ENCODE assay signal across 19 cellular contexts in the genomic region with DNA sequence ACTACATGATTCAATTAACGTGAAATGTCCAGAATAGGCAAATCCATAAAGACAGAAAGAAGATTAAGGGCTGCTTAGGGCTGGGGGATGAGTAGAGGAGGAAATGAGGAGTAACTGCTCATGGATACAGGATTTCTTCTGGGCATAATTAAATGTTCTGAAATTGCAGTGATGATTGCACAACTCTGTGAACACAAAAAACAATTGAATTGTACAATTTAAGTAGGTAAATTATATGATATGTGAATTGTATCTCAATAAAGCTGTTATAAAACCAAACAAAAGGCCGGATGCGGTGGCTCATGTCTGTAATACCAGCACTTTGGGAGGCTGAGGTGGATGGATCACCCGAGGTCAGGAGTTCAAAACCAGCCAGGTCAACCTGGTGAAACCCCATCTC. TPM values are rescaled to one million over a fixed set of nuclear protein-coding genes. Genes with fewer than 3 reads are reported as not detected.
DNase-seq lines count a peak whose midpoint lies in the region; ATAC-seq, FAIRE-seq and TF ChIP-seq lines count a peak whose summit lies in the region.
"Had no signal": no experiment of that assay in that cellular context is flagged by ENCODE, and none has a peak within 500 bp of the region (broad histone marks: within the 10 kb centered on the region; RNA-seq: fewer than 3 reads in every experiment).

No MANE protein-coding gene starts in this region.

- H2AFZ ChIP-seq in astrocyte (ENCODE audit: low read depth, low read length), result no peak overlapping the region

- peaks cover 5% of the 10 kb centered on the region for H3K79me2 ChIP-seq in astrocyte (ENCODE audit: insufficient read depth, low read length)

- H3K4me3 Mint-ChIP-seq in astrocyte (ENCODE audit: unreplicated experiment), result no peak overlapping the region
- H3K4me3 Mint-ChIP-seq in mesothelial cell of epicardium, result no peak overlapping the region
- H3K4me3 Mint-ChIP-seq in natural killer cell, result no peak overlapping the region
- H3K4me3 Mint-ChIP-seq: CD4-positive, alpha-beta T cell had no signal

- H3K4me1 Mint-ChIP-seq in astrocyte (ENCODE audit: low read depth, unreplicated experiment) (peaks cover 13% of the 10 kb centered on the region), mesothelial cell of epicardium (peaks cover 37% of the 10 kb centered on the region), natural killer cell (peaks cover 9 to 40% of the 10 kb centered on the region in 2 donors)

- H3K9me3 Mint-ChIP-seq in astrocyte (ENCODE audit: unreplicated experiment) (peaks cover 1% of the 10 kb centered on the region), mesothelial cell of epicardium (no peaks in the 10 kb centered on the region), natural killer cell (no peaks in the 10 kb centered on the region)
- H3K9me3 Mint-ChIP-seq: CD4-positive, alpha-beta T cell had no signal

- peaks cover 0 to 23% (median 0%) of the 10 kb centered on the region in 11 experiments; a peak in 6 of 22 replicates for H4K20me1 ChIP-seq in BLaER1 treated with 17β-estradiol and CSF1 and Interleukin-3, amounts not matched to agents 10 nM and 100 nM
- H4K20me1 ChIP-seq in astrocyte (ENCODE audit: insufficient read depth, low read length), result peaks cover 30% of the 10 kb centered on the region

- peak; percentile 56 for DNase-seq in NCI-H82 (lab: John Stamatoyannopoulos, UW)
- DNase-seq in astrocyte (ENCODE audit: low read depth), result no peak
- DNase-seq in mesothelial cell of epicardium (ENCODE audit: low spot score in 2 of 2, unreplicated experiment in 2 of 2), result no peak
- DNase-seq in natural killer cell, result no peak
- no peak for DNase-seq in spleen
- DNase-seq: AML-193; Calu3; CD4-positive, alpha-beta T cell; GOT3; Kasumi-1; NCI-H1092 treated with DMSO at 0.1 percent for 48 hours; NCI-H1694 treated with DMSO at 0.1 percent for 48 hours; NCI-H226; NCI-H524 treated with DMSO at 0.1 percent for 48 hours; RPMI8226; SJCRH30; SW 1271 had no signal

- H3K4me1 ChIP-seq in BLaER1 treated with 17β-estradiol and CSF1 and Interleukin-3, amounts not matched to agents 10 nM and 100 nM, result peaks cover 24 to 43% (median 38%) of the 10 kb centered on the region in 10 experiments
- peaks cover 4% of the 10 kb centered on the region for H3K4me1 ChIP-seq in astrocyte (ENCODE audit: insufficient read depth, low read length)
- peaks cover 4 to 29% (median 14%) of the 10 kb centered on the region in 6 donors for H3K4me1 ChIP-seq in spleen
- H3K4me1 ChIP-seq: SJCRH30 had no signal

- H3K4me3 ChIP-seq in BLaER1 treated with 17β-estradiol and CSF1 and Interleukin-3, amounts not matched to agents 10 nM and 100 nM, result no peak overlapping the region
- H3K4me3 ChIP-seq in astrocyte (ENCODE audit: insufficient read depth, low read depth, low read length) (no peak overlapping the region), spleen (no peak overlapping the region)
- H3K4me3 ChIP-seq: SJCRH30 had no signal

- no peaks in the 10 kb centered on the region for H3K27me3 ChIP-seq in BLaER1 treated with 17β-estradiol and CSF1 and Interleukin-3, amounts not matched to agents 10 nM and 100 nM
- H3K27me3 ChIP-seq in astrocyte (ENCODE audit: insufficient read depth, low read length) (no peaks in the 10 kb centered on the region), spleen (replicated peaks in 1 of 7) (no peaks in the 10 kb centered on the region)
- H3K27me3 ChIP-seq: SJCRH30 had no signal

- FAIRE-seq in astrocyte (lab: Jason Lieb, UNC), result no peak

- WGBS in spleen, 5 donors, result 93 to 98% (median 95%) methylated on average over 4 of the region's 4 CpGs

- no peaks in the 10 kb centered on the region for H3K27me3 Mint-ChIP-seq in astrocyte (ENCODE audit: low read depth, unreplicated experiment)
- no peaks in the 10 kb centered on the region for H3K27me3 Mint-ChIP-seq in mesothelial cell of epicardium (ENCODE audit: low read depth)
- H3K27me3 Mint-ChIP-seq in natural killer cell (ENCODE audit: low read depth in 2 of 2), result no peaks in the 10 kb centered on the region
- H3K27me3 Mint-ChIP-seq: CD4-positive, alpha-beta T cell had no signal

- H3K36me3 Mint-ChIP-seq in astrocyte (ENCODE audit: low read depth, unreplicated experiment) (peaks cover 7% of the 10 kb centered on the region), mesothelial cell of epicardium (no peaks in the 10 kb centered on the region), natural killer cell (no peaks in the 10 kb centered on the region)

- TF ChIP-seq CTCF in astrocyte (IDR thresholded peaks at IDR 0.05; ENCODE audit: insufficient read depth, low read depth, low read length) (no peak), mesothelial cell of epicardium (IDR thresholded peaks at IDR 0.05; ENCODE audit: unreplicated experiment) (no peak), natural killer cell (IDR thresholded peaks at IDR 0.05) (no peak), spleen (IDR thresholded peaks at IDR 0.05 in 8 of 11, conservative IDR thresholded peaks at IDR 0.05 in 3 of 11) (no peak)

- H3K27ac ChIP-seq in BLaER1 treated with 17β-estradiol and CSF1 and Interleukin-3, amounts not matched to agents 10 nM and 100 nM, result no peak overlapping the region
- H3K27ac ChIP-seq in astrocyte (ENCODE audit: low read depth, low read length), result no peak overlapping the region
- no peak overlapping the region for H3K27ac ChIP-seq in spleen
- H3K27ac ChIP-seq: SJCRH30 had no signal

- peak overlapping the region in 7 of 11 experiments; percentile 24 to 60 (median 38); a peak in 11 of 22 replicates for H3K4me2 ChIP-seq in BLaER1 treated with 17β-estradiol and CSF1 and Interleukin-3, amounts not matched to agents 10 nM and 100 nM
- H3K4me2 ChIP-seq in astrocyte (ENCODE audit: low read length), result no peak overlapping the region

- peaks cover 5 to 45% (median 20%) of the 10 kb centered on the region in 11 experiments; a peak in 19 of 22 replicates for H3K36me3 ChIP-seq in BLaER1 treated with 17β-estradiol and CSF1 and Interleukin-3, amounts not matched to agents 10 nM and 100 nM
- H3K36me3 ChIP-seq in astrocyte (ENCODE audit: insufficient read depth, low read length) (no peaks in the 10 kb centered on the region), spleen (peaks cover 0 to 4% (median 0%) of the 10 kb centered on the region in 6 donors)

- ATAC-seq in GM19397 (IDR thresholded peaks at IDR 0.05; ENCODE audit: unreplicated experiment) (no peak), natural killer cell (no peak)

- H3K9me3 ChIP-seq in BLaER1 treated with 17β-estradiol and CSF1 and Interleukin-3, amounts not matched to agents 10 nM and 100 nM (replicated peaks in 1 of 11), result no peaks in the 10 kb centered on the region; a peak in 1 of 22 replicates
- H3K9me3 ChIP-seq in astrocyte (ENCODE audit: insufficient read depth, low read depth, low read length) (no peaks in the 10 kb centered on the region), spleen (no peaks in the 10 kb centered on the region)
- H3K9me3 ChIP-seq: SJCRH30 had no signal

- intact Hi-C loops in natural killer cell (cut with micrococcal nuclease) (no loop called here), spleen (cut with DNase I; ENCODE audit: low total_unique reads) (no loop called here)

- TF ChIP-seq POLR2A in spleen (IDR thresholded peaks at IDR 0.05), result no peak

- H3K27ac Mint-ChIP-seq in astrocyte (ENCODE audit: unreplicated experiment) (peak overlapping the region; percentile 7), mesothelial cell of epicardium (peak overlapping the region; percentile 67), natural killer cell (no peak overlapping the region)
- H3K27ac Mint-ChIP-seq: CD4-positive, alpha-beta T cell had no signal

- no peak overlapping the region for H3K9ac ChIP-seq in BLaER1 treated with 17β-estradiol and CSF1 and Interleukin-3, amounts not matched to agents 10 nM and 100 nM
- no peak overlapping the region for H3K9ac ChIP-seq in astrocyte (ENCODE audit: low read length)

RNA-seq across cellular contexts. Expression of gene RERE, which starts 52.2 kb away (rescaled TPM):
- total RNA-seq in astrocyte (118 and 124 TPM in 2 replicates), mesothelial cell of epicardium (177 to 187 TPM (median 187 TPM) in 3 replicates), natural killer cell (10 to 100 TPM; 67.7 to 76.0 (median 73.0) TPM), spleen (100 to 1,000 TPM in 6 of 7 donors, 10 to 100 TPM in 1; 86.8 to 149 (median 130) TPM)
- polyA plus RNA-seq in spleen, result 10 to 100 TPM; 10.3 to 28.4 (median 16.2) TPM

Comparison
In these comparisons a context has a peak if more than half of its experiments do, and no peak if none do; other contexts are left out.
1. H3K27ac Mint-ChIP-seq: peak in astrocyte (single experiment) and mesothelial cell of epicardium (single experiment); none in natural killer cell (0 of 2).